In genomic region chrX:145816607-145817298, GRCh38 we compare ENCODE assay signal across 21 cellular contexts. TPM values are rescaled to one million over a fixed set of nuclear protein-coding genes. Genes with fewer than 3 reads are reported as not detected.
DNase-seq lines count a peak whose midpoint lies in the region; ATAC-seq and TF ChIP-seq lines count a peak whose summit lies in the region.
"Had no signal": no experiment of that assay in that cellular context is flagged by ENCODE, and none has a peak within 500 bp of the region (broad histone marks: within the 10 kb centered on the region; RNA-seq: fewer than 3 reads in every experiment).

No MANE protein-coding gene starts in this region.

- no peak overlapping the region for H3K9ac ChIP-seq in KMS-11

- intact Hi-C loops in lower lobe of right lung (cut with DNase I) (no loop called here), upper lobe of right lung (cut with DNase I) (no loop called here), transverse colon (cut with DNase I; ENCODE audit: low total_unique reads) (no loop called here)

- peaks cover 10% of the 10 kb centered on the region; the same call in 1 of the 2 replicates for H3K27me3 ChIP-seq in KMS-11 (ENCODE audit: insufficient read depth, low read depth)
- peaks cover 8% of the 10 kb centered on the region for H3K27me3 ChIP-seq in lower lobe of right lung (ENCODE audit: low read depth)
- H3K27me3 ChIP-seq in upper lobe of right lung = no peaks in the 10 kb centered on the region
- H3K27me3 ChIP-seq in transverse colon = peaks cover 19% of the 10 kb centered on the region

- no peaks in the 10 kb centered on the region for H4K20me1 ChIP-seq in KMS-11 (ENCODE audit: insufficient read depth)

- TF ChIP-seq EP300 in transverse colon (IDR thresholded peaks at IDR 0.05; ENCODE audit: low read depth) = no peak

- H3K9me3 ChIP-seq in lower lobe of right lung (no peaks in the 10 kb centered on the region), upper lobe of right lung (no peaks in the 10 kb centered on the region), transverse colon (no peaks in the 10 kb centered on the region)

- H3K4me2 ChIP-seq in KMS-11 = 0 out of 2 replicates have a peak overlapping the region, but pooled peaks have one; percentile 21

- 20 to 40% methylated on average over 5 to 20 of the region's 20 CpGs for WGBS in transverse colon (ENCODE audit: low coverage in 1 of 2), 2 donors

- H3K27ac ChIP-seq in KMS-11 (no peak overlapping the region), cingulate gyrus (ENCODE audit: low read depth, low read length) (peak overlapping the region; percentile 34), lower lobe of right lung (no peak overlapping the region), substantia nigra (ENCODE audit: low read depth, low read length, poor library complexity, severe bottlenecking) (peak overlapping the region; percentile 69), upper lobe of right lung (no peak overlapping the region), transverse colon (no peak overlapping the region)
- H3K27ac ChIP-seq: stomach, WERI-Rb-1 had no signal

- TF ChIP-seq CTCF in KMS-11 (conservative IDR thresholded peaks at IDR 0.05; ENCODE audit: low read depth, low read length) (no peak), lower lobe of right lung (IDR thresholded peaks at IDR 0.05) (no peak), upper lobe of right lung (IDR thresholded peaks at IDR 0.05) (no peak), transverse colon (IDR thresholded peaks at IDR 0.05) (no peak)

- no peak overlapping the region for H3K4me3 ChIP-seq in KMS-11 (IDR thresholded peaks at IDR 0.05; ENCODE audit: insufficient read depth, low read depth, low read length)
- peak overlapping the region; percentile 28 for H3K4me3 ChIP-seq in lower lobe of right lung
- no peak overlapping the region for H3K4me3 ChIP-seq in upper lobe of right lung
- H3K4me3 ChIP-seq in transverse colon = no peak overlapping the region

- no peak for TF ChIP-seq POLR2A in transverse colon (IDR thresholded peaks at IDR 0.05)

- peaks cover 8% of the 10 kb centered on the region for H3K4me1 ChIP-seq in KMS-11 (ENCODE audit: low read depth, poor library complexity, severe bottlenecking)
- peaks cover 6% of the 10 kb centered on the region for H3K4me1 ChIP-seq in lower lobe of right lung
- H3K4me1 ChIP-seq in upper lobe of right lung = no peaks in the 10 kb centered on the region
- no peaks in the 10 kb centered on the region for H3K4me1 ChIP-seq in transverse colon

- H3K79me2 ChIP-seq in KMS-11 (ENCODE audit: insufficient read depth, low read depth) = no peaks in the 10 kb centered on the region

- H2AFZ ChIP-seq in KMS-11 (ENCODE audit: low read depth) = no peak overlapping the region

- DNase-seq in lower lobe of right lung = no peak
- DNase-seq in substantia nigra (lab: John Stamatoyannopoulos, UW) = peak in 1 of 49 donors; percentile 6
- DNase-seq in upper lobe of right lung = no peak
- DNase-seq in transverse colon = no peak
- no peak for DNase-seq in NCI-H1417 treated with DMSO at 0.1 percent for 48 hours (lab: John Stamatoyannopoulos, UW)
- DNase-seq: activated CD4-positive, alpha-beta memory T cell treated with anti-CD3 and anti-CD28 coated beads, Interleukin-2, amount 10 ng/mL, durations not matched to agents 7 days and 5 days; activated T-cell treated with anti-CD3 and anti-CD28 coated beads, Interleukin-2, amount 50 U/mL, for 48 hours; CD8-positive, alpha-beta memory T cell; DND-41; foreskin melanocyte; naive thymus-derived CD4-positive, alpha-beta T cell; NCI-H2227 treated with DMSO at 0.1 percent for 48 hours; stimulated activated CD4-positive, alpha-beta T cell treated with anti-CD3 and anti-CD28 coated beads, Interleukin-15, amount 100 ng/mL, for 24 hours; stomach; T-cell; WERI-Rb-1 had no signal

- ATAC-seq in lower lobe of right lung (no peak), upper lobe of right lung (no peak), HG02970 (IDR thresholded peaks at IDR 0.05; ENCODE audit: low FRiP score, unreplicated experiment) (no peak)
- ATAC-seq: activated naive CD4-positive, alpha-beta T cell treated with anti-CD3 and anti-CD28 coated beads, Interleukin-2, amount 50 U/mL, for 72 hours; naive thymus-derived CD4-positive, alpha-beta T cell; T-cell had no signal

- H3K36me3 ChIP-seq in KMS-11 (ENCODE audit: insufficient read depth) (no peaks in the 10 kb centered on the region), lower lobe of right lung (no peaks in the 10 kb centered on the region), upper lobe of right lung (no peaks in the 10 kb centered on the region), transverse colon (no peaks in the 10 kb centered on the region)
- H3K36me3 ChIP-seq: stomach, WERI-Rb-1 had no signal

- in situ Hi-C loops in transverse colon (cut with MboI; ENCODE audit: low pct_ligation_motif_present in 1 of 4, low pct_unique_long_range_greater_than_20kb in 1 of 4, low sequenced_read_pairs in 3 of 4) = no loop called here

RNA-seq across cellular contexts. Expression of gene SLITRK2, which starts 0.9 kb away (rescaled TPM):
- total RNA-seq in lower lobe of right lung = 0.15 TPM
- 0.32 TPM for total RNA-seq in upper lobe of right lung
- under 1 TPM in 3 of 4 donors, not detected in 1; 0.14 to 0.20 (median 0.16) TPM for total RNA-seq in transverse colon
- total RNA-seq: activated CD4-positive, alpha-beta memory T cell treated with anti-CD3 and anti-CD28 coated beads, Interleukin-2, amount 10 ng/mL, durations not matched to agents 7 days and 5 days; activated naive CD4-positive, alpha-beta T cell treated with anti-CD3 and anti-CD28 coated beads, Interleukin-2, amount 50 U/mL, for 72 hours; CD8-positive, alpha-beta memory T cell; chondrocyte; naive thymus-derived CD4-positive, alpha-beta T cell; T-cell had no signal

Comparison
In these comparisons a context has a peak if more than half of its experiments do, and no peak if none do; other contexts are left out.
1. H3K27ac ChIP-seq: peak in cingulate gyrus (single experiment) and substantia nigra (single experiment); none in KMS-11 (single experiment), lower lobe of right lung (single experiment), upper lobe of right lung (single experiment) and transverse colon (0 of 4).